8 cellular contexts compared by ENCODE assay signal in genomic region chr7:116802784-116803183, GRCh38. TPM values are rescaled to one million over a fixed set of nuclear protein-coding genes. Genes with fewer than 3 reads are reported as not detected.
A peak's percentile ranks its signal among the peaks of the same experiment; 100 is the strongest.
DNase-seq lines count a peak whose midpoint lies in the region; ATAC-seq and TF ChIP-seq lines count a peak whose summit lies in the region.

No MANE protein-coding gene starts in this region.

- H3K36me3 Mint-ChIP-seq in nephron progenitor cell (ENCODE audit: low read depth), result no peaks in the 10 kb centered on the region

- H3K27ac Mint-ChIP-seq in nephron progenitor cell, result no peak overlapping the region

- peaks cover 23% of the 10 kb centered on the region for H3F3A ChIP-seq in SK-N-SH (replicated peaks; ENCODE audit: insufficient read depth)

- H2AFZ ChIP-seq in SK-N-SH (ENCODE audit: low read depth), result no peak overlapping the region

- H3K27me3 Mint-ChIP-seq in nephron progenitor cell (ENCODE audit: low read depth, poor library complexity), result no peaks in the 10 kb centered on the region

- no peak overlapping the region for H3K4me3 Mint-ChIP-seq in nephron progenitor cell

- CTCF ChIA-PET in SK-N-SH (lab: Yijun Ruan, JAX), result interaction anchor here (0.7 to 14.8 kb wide), 6 partner anchors 12 to 630 kb away, joined by 3 to 192 read pairs (median 5); no protein-coding TSS in a partner anchor

- H3K79me2 ChIP-seq in SK-N-SH (ENCODE audit: insufficient read depth), result no peaks in the 10 kb centered on the region

- H3K4me1 ChIP-seq in SK-N-SH (ENCODE audit: control insufficient read depth in 1 of 2, insufficient read depth in 2 of 2, low read depth in 1 of 2, low read length in 1 of 2), result peaks cover 0 to 17% of the 10 kb centered on the region in 2 experiments; a peak in 3 of 4 replicates

- no peak for TF ChIP-seq EP300 in SK-N-SH (IDR thresholded peaks at IDR 0.05; ENCODE audit: borderline replicate concordance in 1 of 2, low read depth in 1 of 2, low read length in 1 of 2)

- peak overlapping the region; percentile 54 to 67; a peak in 1 of 4 replicates for H3K27ac ChIP-seq in SK-N-SH (ENCODE audit: low read depth in 2 of 2, low read length in 1 of 2)

- H4K20me1 ChIP-seq in SK-N-SH (ENCODE audit: insufficient read depth), result no peaks in the 10 kb centered on the region

- H3K4me3 ChIP-seq in SK-N-SH (ENCODE audit: low read depth in 2 of 2, low read length in 1 of 2) (no peak overlapping the region), epithelial cell of esophagus (ENCODE audit: low read length) (no peak overlapping the region)

- H3K9ac ChIP-seq in SK-N-SH, result no peak overlapping the region

- ATAC-seq in GM19467 (IDR thresholded peaks at IDR 0.05; ENCODE audit: unreplicated experiment), result peak; percentile 72

- H3K9me2 ChIP-seq in SK-N-SH, result no peaks in the 10 kb centered on the region

- no peaks in the 10 kb centered on the region for H3K9me3 Mint-ChIP-seq in nephron progenitor cell

- peak; percentile 30 for DNase-seq in NOMO-1 treated with DMSO at 0.1 percent for 48 hours (lab: John Stamatoyannopoulos, UW; ENCODE audit: unreplicated experiment)
- DNase-seq in NOMO-1 treated with dmso at 0.1 percent for 144 hours (lab: John Stamatoyannopoulos, UW; ENCODE audit: unreplicated experiment), result no peak
- DNase-seq in HT1080 (ENCODE audit: low read depth), result peak; percentile 34
- peak; percentile 33 for DNase-seq in SK-N-SH
- DNase-seq in epithelial cell of esophagus (ENCODE audit: low read depth), result peak; percentile 87
- DNase-seq in nephron progenitor cell, result no peak
- DNase-seq in amniotic stem cell (lab: John Stamatoyannopoulos, UW), result no peak

- peaks cover 48% of the 10 kb centered on the region for H3K4me1 Mint-ChIP-seq in nephron progenitor cell

- no peaks in the 10 kb centered on the region for H3K9me3 ChIP-seq in SK-N-SH

- 25% methylated on average over 5 of the region's 5 CpGs for WGBS in SK-N-SH (ENCODE audit: low lambda C conversion rate)

- H3K4me2 ChIP-seq in SK-N-SH, result no peak overlapping the region

- TF ChIP-seq RAD21 in SK-N-SH (IDR thresholded peaks at IDR 0.05; ENCODE audit: low read length), result peak; percentile 53

- no peaks in the 10 kb centered on the region for H3K36me3 ChIP-seq in SK-N-SH (replicated peaks in 1 of 2; ENCODE audit: control insufficient read depth in 1 of 2, insufficient read depth in 2 of 2, low read length in 1 of 2)

- POLR2A ChIA-PET in SK-N-SH (lab: Yijun Ruan, JAX), result no interaction called here

- peaks cover 20% of the 10 kb centered on the region; the same call in 1 of the 2 replicates for H3K27me3 ChIP-seq in SK-N-SH (ENCODE audit: insufficient read depth)

- peak; percentile 73 for TF ChIP-seq CTCF in SK-N-SH (IDR thresholded peaks at IDR 0.05)
- TF ChIP-seq CTCF in epithelial cell of esophagus (IDR thresholded peaks at IDR 0.05; ENCODE audit: insufficient read depth, low read depth, low read length, missing control alignments), result peak; percentile 60
- TF ChIP-seq CTCF in nephron progenitor cell (IDR thresholded peaks at IDR 0.05), result peak; percentile 29

TF ChIP-seq in SK-N-SH, 30 proteins besides CTCF, POLR2A, EP300 and RAD21:
- TF ChIP-seq USF2 (IDR thresholded peaks at IDR 0.05; ENCODE audit: borderline replicate concordance, low read depth, low read length), result peak; percentile 63; the same call in 1 of the 2 replicates
- no peak; the same call in 1 of the 2 replicates for TF ChIP-seq SIN3A (IDR thresholded peaks at IDR 0.05; ENCODE audit: borderline replicate concordance, low read depth, low read length)
- no peak; the same call in 1 of the 2 replicates for TF ChIP-seq RXRA (IDR thresholded peaks at IDR 0.05; ENCODE audit: borderline replicate concordance, low read depth)
- TF ChIP-seq GABPA (IDR thresholded peaks at IDR 0.05; ENCODE audit: low read depth), result no peak
- TF ChIP-seq USF1 (IDR thresholded peaks at IDR 0.05; ENCODE audit: borderline replicate concordance, low read depth), result peak; percentile 91
- TF ChIP-seq REST (IDR thresholded peaks at IDR 0.05; ENCODE audit: low read depth, low read length), result no peak
- no peak for TF ChIP-seq YY1 (IDR thresholded peaks at IDR 0.05; ENCODE audit: low read depth)
- peak; percentile 38 for TF ChIP-seq SMC3 (IDR thresholded peaks at IDR 0.05; ENCODE audit: low read depth, low read length)
- peak; percentile 69 for TF ChIP-seq MAX (IDR thresholded peaks at IDR 0.05; ENCODE audit: low read depth)
- no peak for TF ChIP-seq NFIC (IDR thresholded peaks at IDR 0.05; ENCODE audit: borderline replicate concordance)
- 0 out of 2 replicates have a peak, but pooled peaks have one; percentile 8 for TF ChIP-seq MEF2A (IDR thresholded peaks at IDR 0.05; ENCODE audit: borderline replicate concordance, low read depth)
- TF ChIP-seq GATA2 (CRISPR knock-in tag; IDR thresholded peaks at IDR 0.05), result no peak
- no peak for TF ChIP-seq FOSL2 (IDR thresholded peaks at IDR 0.05; ENCODE audit: borderline replicate concordance, low read depth)
- no peak for TF ChIP-seq ELF1 (IDR thresholded peaks at IDR 0.05)
- no peak for TF ChIP-seq PBX3 (IDR thresholded peaks at IDR 0.05)
TF ChIP-seq in SK-N-SH: peak in this region for 5.

RNA-seq across cellular contexts. Expression of gene CAPZA2, which starts 59.6 kb away (rescaled TPM):
- 103 and 109 TPM in 2 replicates for total RNA-seq in HT1080 (2014; rRNA removed; shearing (Covaris generic))
- 82.4 and 83.2 TPM in 2 replicates for polyA plus RNA-seq in HT1080 (2015; cell fraction: cytosol; rRNA removed)
- polyA plus RNA-seq in HT1080 (2015; cell fraction: nucleus; rRNA removed), result 54.5 and 56.0 TPM in 2 replicates
- 44.6 and 65.6 TPM in 2 replicates for polyA plus RNA-seq in SK-N-SH (2012; rRNA removed)
- 85.6 and 130 TPM in 2 replicates for polyA plus RNA-seq in SK-N-SH (2012; cell fraction: cytosol; rRNA removed)
- polyA plus RNA-seq in SK-N-SH (2012; cell fraction: nucleus; rRNA removed), result 11.0 and 33.0 TPM in 2 replicates

Comparison
In these comparisons a context has a peak if more than half of its experiments do, and no peak if none do; other contexts are left out.
1. DNase-seq: peak in NOMO-1 treated with DMSO at 0.1 percent for 48 hours (single experiment), HT1080 (single experiment), SK-N-SH (single experiment) and epithelial cell of esophagus (single experiment); none in NOMO-1 treated with dmso at 0.1 percent for 144 hours (single experiment), nephron progenitor cell (single experiment) and amniotic stem cell (single experiment).
2. Peak in every context shown above with its lines, with median percentiles within 50 percentile points of each other: CTCF ChIP-seq.